Comparison of ENCODE assay signal across 12 cellular contexts in genomic region chrX:112668476-112669404, GRCh38. TPM values are rescaled to one million over a fixed set of nuclear protein-coding genes. Genes with fewer than 3 reads are reported as not detected.
DNase-seq lines count a peak whose midpoint lies in the region; ATAC-seq and TF ChIP-seq lines count a peak whose summit lies in the region.
"Had no signal": no experiment of that assay in that cellular context is flagged by ENCODE, and none has a peak within 500 bp of the region (broad histone marks: within the 10 kb centered on the region; RNA-seq: fewer than 3 reads in every experiment).

No MANE protein-coding gene starts in this region.

- H3K27ac Mint-ChIP-seq in WTC11, result no peak overlapping the region
- H3K27ac Mint-ChIP-seq in effector memory CD8-positive, alpha-beta T cell, result no peak overlapping the region
- H3K27ac Mint-ChIP-seq in activated T-helper 1 cell treated with anti-CD3 and anti-CD28 coated beads, Interleukin-12 subunit alpha, Interleukin-12 subunit beta, Interleukin-2, Interleukin-4 antibody, amounts not matched to agents 30 ng/mL and 10 ng/mL and 1 ng/mL, durations not matched to agents 14 hours and 24 hours and 36 hours, result no peak overlapping the region
- no peak overlapping the region for H3K27ac Mint-ChIP-seq in activated CD4-positive, alpha-beta T cell treated with anti-CD3 and anti-CD28 coated beads, Interleukin-2, amount 10 ng/mL, durations not matched to agents 24 days and 14 days

- CTCF ChIA-PET in WTC11 (lab: Charles Lee), result no interaction called here

- DNase-seq in WTC11 (ENCODE audit: low spot score), result no peak
- DNase-seq in effector memory CD8-positive, alpha-beta T cell, result no peak
- DNase-seq in activated T-helper 1 cell treated with anti-CD3 and anti-CD28 coated beads, Interleukin-12 subunit alpha, Interleukin-12 subunit beta, Interleukin-2, Interleukin-4 antibody, amounts not matched to agents 30 ng/mL and 10 ng/mL and 1 ng/mL, durations not matched to agents 14 hours and 24 hours and 36 hours (ENCODE audit: low spot score), result no peak
- no peak for DNase-seq in activated CD4-positive, alpha-beta T cell treated with anti-CD3 and anti-CD28 coated beads, Interleukin-2, amount 10 ng/mL, durations not matched to agents 24 days and 14 days
- DNase-seq in NCI-H2029 treated with DMSO at 0.1 percent for 48 hours (lab: John Stamatoyannopoulos, UW), result no peak
- DNase-seq: activated naive CD4-positive, alpha-beta T cell treated with anti-CD3 and anti-CD28 coated beads, Interleukin-2, amount 50 U/mL, for 16 hours; NCI-H2107; WERI-Rb-1 had no signal

- H3K9me3 ChIP-seq in BLaER1 treated with 17β-estradiol and CSF1 and Interleukin-3, amounts not matched to agents 10 nM and 100 nM (replicated peaks in 1 of 11), result peaks cover 0 to 5% (median 0%) of the 10 kb centered on the region in 11 experiments; a peak in 3 of 22 replicates

- no peak for TF ChIP-seq CTCF in WTC11 (IDR thresholded peaks at IDR 0.05)

- no peaks in the 10 kb centered on the region for H3K27me3 Mint-ChIP-seq in WTC11 (ENCODE audit: low read depth)
- H3K27me3 Mint-ChIP-seq in effector memory CD8-positive, alpha-beta T cell, result no peaks in the 10 kb centered on the region
- H3K27me3 Mint-ChIP-seq in activated T-helper 1 cell treated with anti-CD3 and anti-CD28 coated beads, Interleukin-12 subunit alpha, Interleukin-12 subunit beta, Interleukin-2, Interleukin-4 antibody, amounts not matched to agents 30 ng/mL and 10 ng/mL and 1 ng/mL, durations not matched to agents 14 hours and 24 hours and 36 hours (ENCODE audit: insufficient read depth), result no peaks in the 10 kb centered on the region
- no peaks in the 10 kb centered on the region for H3K27me3 Mint-ChIP-seq in activated CD4-positive, alpha-beta T cell treated with anti-CD3 and anti-CD28 coated beads, Interleukin-2, amount 10 ng/mL, durations not matched to agents 24 days and 14 days

- POLR2A ChIA-PET in WTC11 (lab: Charles Lee), result no interaction called here

- H3K4me2 ChIP-seq in BLaER1 treated with 17β-estradiol and CSF1 and Interleukin-3, amounts not matched to agents 10 nM and 100 nM, result peak overlapping the region in 9 of 11 experiments; percentile 2 to 51 (median 30); a peak in 12 of 22 replicates

- ATAC-seq in GM19452 (IDR thresholded peaks at IDR 0.05; ENCODE audit: unreplicated experiment) (peak; percentile 43), HG02938 (IDR thresholded peaks at IDR 0.05; ENCODE audit: unreplicated experiment) (peak; percentile 47), WTC11 (peak; percentile 83)
- ATAC-seq in effector memory CD8-positive, alpha-beta T cell (replicated peaks), result no peak

- peaks cover 50% of the 10 kb centered on the region for H3K4me1 Mint-ChIP-seq in WTC11
- H3K4me1 Mint-ChIP-seq in effector memory CD8-positive, alpha-beta T cell (ENCODE audit: low read depth in 2 of 2), result no peaks in the 10 kb centered on the region
- no peaks in the 10 kb centered on the region for H3K4me1 Mint-ChIP-seq in activated T-helper 1 cell treated with anti-CD3 and anti-CD28 coated beads, Interleukin-12 subunit alpha, Interleukin-12 subunit beta, Interleukin-2, Interleukin-4 antibody, amounts not matched to agents 30 ng/mL and 10 ng/mL and 1 ng/mL, durations not matched to agents 14 hours and 24 hours and 36 hours (ENCODE audit: low read depth)
- H3K4me1 Mint-ChIP-seq in activated CD4-positive, alpha-beta T cell treated with anti-CD3 and anti-CD28 coated beads, Interleukin-2, amount 10 ng/mL, durations not matched to agents 24 days and 14 days, result peaks cover 2% of the 10 kb centered on the region

- H4K20me1 ChIP-seq in BLaER1 treated with 17β-estradiol and CSF1 and Interleukin-3, amounts not matched to agents 10 nM and 100 nM, result no peaks in the 10 kb centered on the region

- H3K36me3 ChIP-seq in BLaER1 treated with 17β-estradiol and CSF1 and Interleukin-3, amounts not matched to agents 10 nM and 100 nM, result no peaks in the 10 kb centered on the region
- H3K36me3 ChIP-seq: WERI-Rb-1 had no signal

- H3K4me1 ChIP-seq in BLaER1 treated with 17β-estradiol and CSF1 and Interleukin-3, amounts not matched to agents 10 nM and 100 nM, result peaks cover 9 to 31% (median 22%) of the 10 kb centered on the region in 10 experiments; a peak in 18 of 20 replicates

- H3K4me3 ChIP-seq in BLaER1 treated with 17β-estradiol and CSF1 and Interleukin-3, amounts not matched to agents 10 nM and 100 nM, result no peak overlapping the region

- no peaks in the 10 kb centered on the region; the same call in 1 of the 2 replicates for H3K36me3 Mint-ChIP-seq in WTC11
- no peaks in the 10 kb centered on the region for H3K36me3 Mint-ChIP-seq in effector memory CD8-positive, alpha-beta T cell (ENCODE audit: insufficient read depth)
- H3K36me3 Mint-ChIP-seq in activated T-helper 1 cell treated with anti-CD3 and anti-CD28 coated beads, Interleukin-12 subunit alpha, Interleukin-12 subunit beta, Interleukin-2, Interleukin-4 antibody, amounts not matched to agents 30 ng/mL and 10 ng/mL and 1 ng/mL, durations not matched to agents 14 hours and 24 hours and 36 hours (ENCODE audit: low read depth), result no peaks in the 10 kb centered on the region
- no peaks in the 10 kb centered on the region for H3K36me3 Mint-ChIP-seq in activated CD4-positive, alpha-beta T cell treated with anti-CD3 and anti-CD28 coated beads, Interleukin-2, amount 10 ng/mL, durations not matched to agents 24 days and 14 days (ENCODE audit: low read depth)

- no peaks in the 10 kb centered on the region; the same call in 1 of the 2 replicates for H3K9me3 Mint-ChIP-seq in WTC11
- no peaks in the 10 kb centered on the region for H3K9me3 Mint-ChIP-seq in effector memory CD8-positive, alpha-beta T cell
- H3K9me3 Mint-ChIP-seq in activated T-helper 1 cell treated with anti-CD3 and anti-CD28 coated beads, Interleukin-12 subunit alpha, Interleukin-12 subunit beta, Interleukin-2, Interleukin-4 antibody, amounts not matched to agents 30 ng/mL and 10 ng/mL and 1 ng/mL, durations not matched to agents 14 hours and 24 hours and 36 hours, result no peaks in the 10 kb centered on the region
- peaks cover 3% of the 10 kb centered on the region for H3K9me3 Mint-ChIP-seq in activated CD4-positive, alpha-beta T cell treated with anti-CD3 and anti-CD28 coated beads, Interleukin-2, amount 10 ng/mL, durations not matched to agents 24 days and 14 days

- H3K9ac ChIP-seq in BLaER1 treated with 17β-estradiol and CSF1 and Interleukin-3, amounts not matched to agents 10 nM and 100 nM, result no peak overlapping the region

- peaks cover 64 to 100% (median 98%) of the 10 kb centered on the region in 11 experiments for H3K27me3 ChIP-seq in BLaER1 treated with 17β-estradiol and CSF1 and Interleukin-3, amounts not matched to agents 10 nM and 100 nM

- intact Hi-C loops in activated T-helper 1 cell treated with anti-CD3 and anti-CD28 coated beads, Interleukin-12 subunit alpha, Interleukin-12 subunit beta, Interleukin-2, Interleukin-4 antibody, amounts not matched to agents 30 ng/mL and 10 ng/mL and 1 ng/mL, durations not matched to agents 14 hours and 24 hours and 36 hours (cut with micrococcal nuclease), result no loop called here
- intact Hi-C loops in activated CD4-positive, alpha-beta T cell treated with anti-CD3 and anti-CD28 coated beads, Interleukin-2, amount 10 ng/mL, durations not matched to agents 24 days and 14 days (cut with micrococcal nuclease), result no loop called here

- H3K27ac ChIP-seq in BLaER1 treated with 17β-estradiol and CSF1 and Interleukin-3, amounts not matched to agents 10 nM and 100 nM, result peak overlapping the region in 2 of 11 experiments; percentile 35 to 56; a peak in 3 of 22 replicates
- H3K27ac ChIP-seq: WERI-Rb-1 had no signal

- H3K4me3 Mint-ChIP-seq in WTC11, result no peak overlapping the region
- H3K4me3 Mint-ChIP-seq in effector memory CD8-positive, alpha-beta T cell, result no peak overlapping the region
- H3K4me3 Mint-ChIP-seq in activated T-helper 1 cell treated with anti-CD3 and anti-CD28 coated beads, Interleukin-12 subunit alpha, Interleukin-12 subunit beta, Interleukin-2, Interleukin-4 antibody, amounts not matched to agents 30 ng/mL and 10 ng/mL and 1 ng/mL, durations not matched to agents 14 hours and 24 hours and 36 hours, result no peak overlapping the region
- H3K4me3 Mint-ChIP-seq in activated CD4-positive, alpha-beta T cell treated with anti-CD3 and anti-CD28 coated beads, Interleukin-2, amount 10 ng/mL, durations not matched to agents 24 days and 14 days, result no peak overlapping the region

TF ChIP-seq in WTC11, 78 proteins besides CTCF, POLR2A, EP300 and RAD21 (continues in another document):
- TF ChIP-seq ZNF416 (CRISPR knock-in tag; IDR thresholded peaks at IDR 0.05), result no peak
- TF ChIP-seq ZBTB21 (CRISPR knock-in tag; IDR thresholded peaks at IDR 0.05; ENCODE audit: borderline replicate concordance), result no peak
- TF ChIP-seq ETV6 (CRISPR knock-in tag; IDR thresholded peaks at IDR 0.05), result no peak
- TF ChIP-seq SP1 (CRISPR knock-in tag; conservative IDR thresholded peaks at IDR 0.05), result no peak
- TF ChIP-seq E2F1 (CRISPR knock-in tag; IDR thresholded peaks at IDR 0.05), result no peak
- no peak for TF ChIP-seq USF2 (CRISPR knock-in tag; IDR thresholded peaks at IDR 0.05)

RNA-seq across cellular contexts. Expression of gene LHFPL1, which starts 11.0 kb away (rescaled TPM):
- total RNA-seq in WTC11 (2021), result 2.5 to 4.0 TPM (median 3.5 TPM) in 3 replicates
- total RNA-seq in activated T-helper 1 cell treated with anti-CD3 and anti-CD28 coated beads, Interleukin-12 subunit alpha, Interleukin-12 subunit beta, Interleukin-2, Interleukin-4 antibody, amounts not matched to agents 30 ng/mL and 10 ng/mL and 1 ng/mL, durations not matched to agents 14 hours and 24 hours and 36 hours, result not detected in 2 replicates
- 0.23 TPM in 1 of 2 replicates, not detected in the other for total RNA-seq in activated CD4-positive, alpha-beta T cell treated with anti-CD3 and anti-CD28 coated beads, Interleukin-2, amount 10 ng/mL, durations not matched to agents 24 days and 14 days
- total RNA-seq: bronchial epithelial cell had no signal
